25 cellular contexts compared by ENCODE assay signal in genomic region chr22:21691773-21692172, GRCh38. TPM values are rescaled to one million over a fixed set of nuclear protein-coding genes. Genes with fewer than 3 reads are reported as not detected.
DNase-seq lines count a peak whose midpoint lies in the region; ATAC-seq, FAIRE-seq and TF ChIP-seq lines count a peak whose summit lies in the region.
"Had no signal": no experiment of that assay in that cellular context is flagged by ENCODE, and none has a peak within 500 bp of the region (broad histone marks: within the 10 kb centered on the region; RNA-seq: fewer than 3 reads in every experiment).

No MANE protein-coding gene starts in this region.

- FAIRE-seq in urothelium cell line (lab: Jason Lieb, UNC): peak; percentile 20
- FAIRE-seq: D721Med, GM12892, GM18507 had no signal

- no peaks in the 10 kb centered on the region for H3K9me3 Mint-ChIP-seq in stimulated activated naive CD8-positive, alpha-beta T cell treated with anti-CD3 and anti-CD28 coated beads, Interleukin-15, Interleukin-2, amounts not matched to agents 100 ng/mL and 50 ng/mL, for 24 hours
- H3K9me3 Mint-ChIP-seq in central memory CD8-positive, alpha-beta T cell: no peaks in the 10 kb centered on the region
- no peaks in the 10 kb centered on the region for H3K9me3 Mint-ChIP-seq in neural crest cell

- no peak overlapping the region for H3K4me3 ChIP-seq in effector memory CD4-positive, alpha-beta T cell (ENCODE audit: insufficient read depth, low read depth, low read length, poor library complexity, severe bottlenecking)
- H3K4me3 ChIP-seq in left lung: no peak overlapping the region
- no peak overlapping the region for H3K4me3 ChIP-seq in colonic mucosa
- H3K4me3 ChIP-seq: GM23248, MG63, Peyer's patch had no signal

- H3K4me1 Mint-ChIP-seq in stimulated activated naive CD8-positive, alpha-beta T cell treated with anti-CD3 and anti-CD28 coated beads, Interleukin-15, Interleukin-2, amounts not matched to agents 100 ng/mL and 50 ng/mL, for 24 hours (ENCODE audit: low read depth): peaks cover 26% of the 10 kb centered on the region
- peaks cover 17% of the 10 kb centered on the region for H3K4me1 Mint-ChIP-seq in central memory CD8-positive, alpha-beta T cell
- H3K4me1 Mint-ChIP-seq in neural crest cell: no peaks in the 10 kb centered on the region

- intact Hi-C loops in left lung (cut with DNase I): no loop called here
- intact Hi-C loops in colonic mucosa (cut with DNase I): no loop called here

- DNase-seq in stimulated activated naive CD8-positive, alpha-beta T cell treated with anti-CD3 and anti-CD28 coated beads, Interleukin-15, Interleukin-2, amounts not matched to agents 100 U/mL and 50 U/mL, for 24 hours: no peak
- DNase-seq in central memory CD8-positive, alpha-beta T cell (ENCODE audit: low spot score in 2 of 2): no peak
- DNase-seq in neural crest cell (ENCODE audit: low read depth, low spot score) (no peak), urothelium cell line (ENCODE audit: low spot score) (no peak), left lung (no peak), colonic mucosa (no peak)
- no peak for DNase-seq in effector memory CD4-positive, alpha-beta T cell
- DNase-seq: DMS79, GM23248, HCEC 1CT, Karpas-422, MG63, NCI-H1092, NCI-H1436 treated with DMSO at 0.1 percent for 48 hours, NCI-H2029, NCI-H345, NCI-H526, Peyer's patch had no signal

- no peaks in the 10 kb centered on the region for H3K27me3 ChIP-seq in effector memory CD4-positive, alpha-beta T cell (replicated peaks; ENCODE audit: control insufficient read depth, insufficient read depth, low read length, poor library complexity, severe bottlenecking)
- H3K27me3 ChIP-seq in left lung: no peaks in the 10 kb centered on the region
- no peaks in the 10 kb centered on the region for H3K27me3 ChIP-seq in colonic mucosa
- H3K27me3 ChIP-seq: MG63, Peyer's patch had no signal

- H3K27ac Mint-ChIP-seq in stimulated activated naive CD8-positive, alpha-beta T cell treated with anti-CD3 and anti-CD28 coated beads, Interleukin-15, Interleukin-2, amounts not matched to agents 100 ng/mL and 50 ng/mL, for 24 hours: peak overlapping the region; percentile 33
- peak overlapping the region; percentile 76 for H3K27ac Mint-ChIP-seq in central memory CD8-positive, alpha-beta T cell (ENCODE audit: low read depth)
- H3K27ac Mint-ChIP-seq in neural crest cell (ENCODE audit: unreplicated experiment): peak overlapping the region; percentile 62

- peaks cover 28% of the 10 kb centered on the region for H3K36me3 Mint-ChIP-seq in stimulated activated naive CD8-positive, alpha-beta T cell treated with anti-CD3 and anti-CD28 coated beads, Interleukin-15, Interleukin-2, amounts not matched to agents 100 ng/mL and 50 ng/mL, for 24 hours (ENCODE audit: low read depth)
- peaks cover 37% of the 10 kb centered on the region for H3K36me3 Mint-ChIP-seq in central memory CD8-positive, alpha-beta T cell (ENCODE audit: insufficient read depth)
- H3K36me3 Mint-ChIP-seq in neural crest cell (ENCODE audit: low read depth): peaks cover 4% of the 10 kb centered on the region

- TF ChIP-seq CTCF in neural crest cell (conservative IDR thresholded peaks at IDR 0.05): no peak
- no peak for TF ChIP-seq CTCF in left lung (IDR thresholded peaks at IDR 0.05)
- no peak for TF ChIP-seq CTCF in colonic mucosa (IDR thresholded peaks at IDR 0.05)

- H3K27ac ChIP-seq in effector memory CD4-positive, alpha-beta T cell (ENCODE audit: insufficient read depth, low read length, poor library complexity, severe bottlenecking): no peak overlapping the region
- H3K27ac ChIP-seq in left lung: no peak overlapping the region
- H3K27ac ChIP-seq in colonic mucosa: no peak overlapping the region
- H3K27ac ChIP-seq: C4-2B, GM23248, HL-60, Peyer's patch had no signal

- no peaks in the 10 kb centered on the region for H3K27me3 Mint-ChIP-seq in stimulated activated naive CD8-positive, alpha-beta T cell treated with anti-CD3 and anti-CD28 coated beads, Interleukin-15, Interleukin-2, amounts not matched to agents 100 ng/mL and 50 ng/mL, for 24 hours
- no peaks in the 10 kb centered on the region for H3K27me3 Mint-ChIP-seq in central memory CD8-positive, alpha-beta T cell
- H3K27me3 Mint-ChIP-seq in neural crest cell (ENCODE audit: low read depth): no peaks in the 10 kb centered on the region

- no peak for ATAC-seq in stimulated activated naive CD8-positive, alpha-beta T cell treated with anti-CD3 and anti-CD28 coated beads, Interleukin-15, Interleukin-2, amounts not matched to agents 100 U/mL and 50 U/mL, for 24 hours
- ATAC-seq in central memory CD8-positive, alpha-beta T cell (replicated peaks; ENCODE audit: extremely low read depth, poor library complexity, severe bottlenecking): no peak
- ATAC-seq in left lung: no peak

- peaks cover 60% of the 10 kb centered on the region for H3K36me3 ChIP-seq in effector memory CD4-positive, alpha-beta T cell (ENCODE audit: control insufficient read depth, insufficient read depth, low read length)
- H3K36me3 ChIP-seq in left lung: peaks cover 0 to 100% of the 10 kb centered on the region in 2 donors
- H3K36me3 ChIP-seq in colonic mucosa: no peaks in the 10 kb centered on the region

- no peak overlapping the region for H3K4me3 Mint-ChIP-seq in stimulated activated naive CD8-positive, alpha-beta T cell treated with anti-CD3 and anti-CD28 coated beads, Interleukin-15, Interleukin-2, amounts not matched to agents 100 ng/mL and 50 ng/mL, for 24 hours
- H3K4me3 Mint-ChIP-seq in central memory CD8-positive, alpha-beta T cell: no peak overlapping the region
- no peak overlapping the region for H3K4me3 Mint-ChIP-seq in neural crest cell

- H3K9me3 ChIP-seq in effector memory CD4-positive, alpha-beta T cell (ENCODE audit: control insufficient read depth, low read length): no peaks in the 10 kb centered on the region
- H3K9me3 ChIP-seq in left lung (no peaks in the 10 kb centered on the region), colonic mucosa (no peaks in the 10 kb centered on the region)
- H3K9me3 ChIP-seq: MG63, Peyer's patch had no signal

- H3K4me1 ChIP-seq in effector memory CD4-positive, alpha-beta T cell (ENCODE audit: control insufficient read depth, insufficient read depth, low read length, poor library complexity, severe bottlenecking): no peaks in the 10 kb centered on the region
- H3K4me1 ChIP-seq in left lung (no peaks in the 10 kb centered on the region), colonic mucosa (no peaks in the 10 kb centered on the region)
- H3K4me1 ChIP-seq: Peyer's patch had no signal

- no peak overlapping the region for H3K9ac ChIP-seq in colonic mucosa (ENCODE audit: low read depth in 2 of 2, low read length in 2 of 2)
- H3K9ac ChIP-seq: GM23248 had no signal

RNA-seq across cellular contexts. Expression of gene PPIL2, which starts 26.0 kb away (rescaled TPM):
- total RNA-seq in neural crest cell: 39.7 and 41.9 TPM in 2 replicates
- 10 to 100 TPM; 34.1 to 38.0 TPM for total RNA-seq in left lung
- 10 to 100 TPM; 41.9 to 63.2 TPM for total RNA-seq in colonic mucosa

RNA-seq across cellular contexts. Expression of gene YPEL1, which starts 43.8 kb away (rescaled TPM):
- total RNA-seq in neural crest cell (19.5 and 20.9 TPM in 2 replicates), left lung (1 to 10 TPM; 2.4 to 6.9 TPM), colonic mucosa (1 to 10 TPM; 2.2 to 2.9 TPM)

RNA-seq across cellular contexts. Expression of gene SDF2L1, which starts 49.7 kb away (rescaled TPM):
- total RNA-seq in neural crest cell: 29.4 and 33.8 TPM in 2 replicates
- total RNA-seq in left lung: 10 to 100 TPM; 47.2 to 82.1 TPM
- 100 to 1,000 TPM in 1 of 2 donors, 10 to 100 TPM in 1; 48.8 to 177 TPM for total RNA-seq in colonic mucosa

RNA-seq across cellular contexts. Expression of gene CCDC116, which starts 59.2 kb away (rescaled TPM):
- total RNA-seq in neural crest cell: 1.2 and 1.3 TPM in 2 replicates
- 1 to 10 TPM in 1 of 2 donors, under 1 TPM in 1; 0.26 to 1.1 TPM for total RNA-seq in left lung
- total RNA-seq in colonic mucosa: under 1 TPM in 1 of 2 donors, not detected in 1; 0.59 TPM
- total RNA-seq: HT1080 had no signal
